18 cellular contexts compared by ENCODE assay signal in genomic region chr7:139871276-139871675, GRCh38. TPM values are rescaled to one million over a fixed set of nuclear protein-coding genes. Genes with fewer than 3 reads are reported as not detected.
A peak's percentile ranks its signal among the peaks of the same experiment; 100 is the strongest.
DNase-seq lines count a peak whose midpoint lies in the region; ATAC-seq and TF ChIP-seq lines count a peak whose summit lies in the region.
"Had no signal": no experiment of that assay in that cellular context is flagged by ENCODE, and none has a peak within 500 bp of the region (broad histone marks: within the 10 kb centered on the region; RNA-seq: fewer than 3 reads in every experiment).

No MANE protein-coding gene starts in this region.

- DNase-seq in AG10803 (ENCODE audit: low read depth) (peak; percentile 82), NCI-H1694 treated with DMSO at 0.1 percent for 48 hours (lab: John Stamatoyannopoulos, UW) (peak; percentile 72), esophagus muscularis mucosa (ENCODE audit: extremely low spot score) (no peak), DMS53 treated with DMSO at 0.1 percent for 48 hours (lab: John Stamatoyannopoulos, UW; ENCODE audit: unreplicated experiment) (no peak), NCI-H510A (lab: John Stamatoyannopoulos, UW) (no peak), uterus (no peak)
- DNase-seq in natural killer cell treated with Interleukin-12 subunit alpha and Interleukin-12 subunit beta and Interleukin-15 and Interleukin-18, amount 100 ng/mL, for 72 hours (ENCODE audit: low spot score) = no peak
- DNase-seq: activated naive CD4-positive, alpha-beta T cell treated with anti-CD3 and anti-CD28 coated beads for 36 hours; caudate nucleus; DMS79; NCI-H1048; NCI-H345; occipital lobe; spleen had no signal

- ATAC-seq in natural killer cell treated with Interleukin-12 subunit alpha and Interleukin-12 subunit beta and Interleukin-15 and Interleukin-18, amount 100 ng/mL, for 72 hours = no peak
- no peak for ATAC-seq in HG03045 (IDR thresholded peaks at IDR 0.05; ENCODE audit: unreplicated experiment)

- no peaks in the 10 kb centered on the region for H3K9me3 ChIP-seq in esophagus muscularis mucosa
- no peaks in the 10 kb centered on the region for H3K9me3 ChIP-seq in uterus
- H3K9me3 ChIP-seq: spleen had no signal

- TF ChIP-seq POLR2A in esophagus muscularis mucosa (IDR thresholded peaks at IDR 0.05; ENCODE audit: low read depth) (no peak), uterus (IDR thresholded peaks at IDR 0.05) (no peak)

- 34% methylated on average over 6 of the region's 6 CpGs for WGBS in esophagus muscularis mucosa

- H3K27me3 ChIP-seq in esophagus muscularis mucosa (no peaks in the 10 kb centered on the region), uterus (no peaks in the 10 kb centered on the region)
- H3K27me3 ChIP-seq: spleen had no signal

- H3K27ac ChIP-seq in esophagus muscularis mucosa (replicated peaks in 1 of 4) = peak overlapping the region; percentile 45 to 73 (median 68)
- H3K27ac ChIP-seq in uterus = no peak overlapping the region
- H3K27ac ChIP-seq: SK-N-MC had no signal

- peaks cover 12% of the 10 kb centered on the region for H3K36me3 Mint-ChIP-seq in natural killer cell treated with Interleukin-12 subunit alpha and Interleukin-12 subunit beta and Interleukin-15 and Interleukin-18, amount 100 ng/mL, for 72 hours

- intact Hi-C loops in esophagus muscularis mucosa (cut with DNase I) (no loop called here), uterus (cut with DNase I; ENCODE audit: low total_unique reads) (no loop called here)

- H3K4me3 Mint-ChIP-seq in natural killer cell treated with Interleukin-12 subunit alpha and Interleukin-12 subunit beta and Interleukin-15 and Interleukin-18, amount 100 ng/mL, for 72 hours = peak overlapping the region; percentile 24
- H3K4me3 Mint-ChIP-seq: activated naive CD4-positive, alpha-beta T cell treated with anti-CD3 and anti-CD28 coated beads for 36 hours; B cell; memory B cell had no signal

- H3K27me3 Mint-ChIP-seq in natural killer cell treated with Interleukin-12 subunit alpha and Interleukin-12 subunit beta and Interleukin-15 and Interleukin-18, amount 100 ng/mL, for 72 hours = no peaks in the 10 kb centered on the region

- H3K9me3 Mint-ChIP-seq in natural killer cell treated with Interleukin-12 subunit alpha and Interleukin-12 subunit beta and Interleukin-15 and Interleukin-18, amount 100 ng/mL, for 72 hours = peaks cover 3% of the 10 kb centered on the region
- H3K9me3 Mint-ChIP-seq: activated naive CD4-positive, alpha-beta T cell treated with anti-CD3 and anti-CD28 coated beads for 36 hours; memory B cell had no signal

- no peak for TF ChIP-seq EP300 in esophagus muscularis mucosa (IDR thresholded peaks at IDR 0.05)

- H3K36me3 ChIP-seq in esophagus muscularis mucosa (no peaks in the 10 kb centered on the region), uterus (no peaks in the 10 kb centered on the region)

- H3K27ac Mint-ChIP-seq in natural killer cell treated with Interleukin-12 subunit alpha and Interleukin-12 subunit beta and Interleukin-15 and Interleukin-18, amount 100 ng/mL, for 72 hours = peak overlapping the region; percentile 95 to 99
- H3K27ac Mint-ChIP-seq: activated naive CD4-positive, alpha-beta T cell treated with anti-CD3 and anti-CD28 coated beads for 36 hours; B cell; memory B cell had no signal

- H3K4me1 ChIP-seq in esophagus muscularis mucosa = peaks cover 0 to 23% (median 18%) of the 10 kb centered on the region in 4 donors
- H3K4me1 ChIP-seq in uterus = no peaks in the 10 kb centered on the region

- TF ChIP-seq CTCF in AG10803 (conservative IDR thresholded peaks at IDR 0.05; ENCODE audit: low read length) (no peak), esophagus muscularis mucosa (IDR thresholded peaks at IDR 0.05) (no peak), uterus (IDR thresholded peaks at IDR 0.05) (no peak)

- peaks cover 62 to 64% of the 10 kb centered on the region in 2 donors for H3K4me1 Mint-ChIP-seq in natural killer cell treated with Interleukin-12 subunit alpha and Interleukin-12 subunit beta and Interleukin-15 and Interleukin-18, amount 100 ng/mL, for 72 hours (ENCODE audit: low read depth in 2 of 2)

- no peak overlapping the region for H3K4me3 ChIP-seq in AG10803 (ENCODE audit: low read length)
- no peak overlapping the region for H3K4me3 ChIP-seq in esophagus muscularis mucosa
- H3K4me3 ChIP-seq in uterus = no peak overlapping the region
- H3K4me3 ChIP-seq: SK-N-MC, spleen had no signal

RNA-seq across cellular contexts. Expression of gene TBXAS1, which starts 42.2 kb away (rescaled TPM):
- total RNA-seq in esophagus muscularis mucosa (10 to 100 TPM in 3 of 4 donors, 1 to 10 TPM in 1; 9.8 to 31.3 (median 13.5) TPM), uterus (10 to 100 TPM in 2 of 4 donors, 1 to 10 TPM in 2; 6.6 to 14.3 (median 11.9) TPM)
- 100 to 1,000 TPM; 104 to 130 TPM for total RNA-seq in natural killer cell treated with Interleukin-12 subunit alpha and Interleukin-12 subunit beta and Interleukin-15 and Interleukin-18, amount 100 ng/mL, for 72 hours

Comparison
In these comparisons a context has a peak if more than half of its experiments do, and no peak if none do; other contexts are left out.
1. DNase-seq: peak in AG10803 (single experiment) and NCI-H1694 treated with DMSO at 0.1 percent for 48 hours (single experiment); none in esophagus muscularis mucosa (single experiment), natural killer cell treated with Interleukin-12 subunit alpha and Interleukin-12 subunit beta and Interleukin-15 and Interleukin-18, amount 100 ng/mL, for 72 hours (single experiment), DMS53 treated with DMSO at 0.1 percent for 48 hours (single experiment), NCI-H510A (single experiment) and uterus (0 of 2).
2. H3K27ac ChIP-seq: peak in esophagus muscularis mucosa (4 of 4); none in uterus (0 of 2).